In the genomic region with DNA sequence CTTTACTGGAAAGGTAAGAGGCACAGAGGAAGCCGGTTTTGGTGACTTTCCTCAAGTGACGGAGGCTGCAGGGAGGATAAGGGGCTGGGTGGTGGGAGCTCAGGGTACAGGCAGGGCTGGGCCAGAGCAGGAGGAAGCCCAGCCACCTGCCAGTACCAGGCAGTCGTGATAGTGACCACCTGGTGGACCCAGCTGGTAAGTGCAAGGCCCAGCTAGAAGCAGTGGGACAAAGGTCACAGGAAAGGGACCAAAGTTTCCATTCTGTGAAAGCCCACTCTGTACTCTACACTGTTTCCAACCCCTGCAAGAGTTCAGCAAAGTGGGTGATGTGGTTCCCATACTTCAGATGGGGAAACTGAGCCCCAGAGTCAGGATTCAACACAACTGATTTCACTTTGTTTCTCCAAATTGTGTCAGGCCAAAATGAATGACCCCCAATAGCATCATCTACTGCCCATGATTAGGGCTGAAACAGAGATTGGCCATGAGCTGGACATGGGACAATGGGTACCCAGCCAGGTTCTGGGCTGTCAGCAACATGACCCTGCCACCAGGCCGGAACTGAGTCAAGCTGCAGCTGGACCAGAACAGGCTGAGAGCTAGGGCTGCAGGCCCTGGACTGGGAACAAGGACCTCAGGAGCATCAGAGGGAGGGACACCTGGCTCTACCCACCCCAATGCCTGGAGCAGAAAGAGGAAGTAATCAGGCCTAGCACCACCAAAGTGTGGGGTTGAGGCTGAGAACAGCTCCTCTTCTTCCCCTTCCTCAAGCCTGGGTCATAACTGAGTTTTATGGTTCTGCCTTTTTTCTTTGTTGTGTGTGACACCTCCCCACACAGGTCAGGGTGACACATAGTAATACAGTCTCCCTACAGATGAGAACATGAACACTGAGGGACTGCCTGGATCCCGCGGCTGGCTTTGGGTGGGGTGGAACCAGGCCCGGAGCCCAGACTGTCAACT, we compare ENCODE assay signal across 1 cellular context.
TF ChIP-seq lines count a peak whose summit lies in the region.

No MANE protein-coding gene starts in this region.

TF ChIP-seq in endothelial cell of umbilical vein, 7 proteins besides CTCF, POLR2A, EP300 and RAD21 (continued from another document):
- no peak for TF ChIP-seq POLR2AphosphoS5 (IDR thresholded peaks at IDR 0.05; ENCODE audit: insufficient read depth, low read depth, low read length)
